ENCODE assay signal across 9 cellular contexts in the genomic region with DNA sequence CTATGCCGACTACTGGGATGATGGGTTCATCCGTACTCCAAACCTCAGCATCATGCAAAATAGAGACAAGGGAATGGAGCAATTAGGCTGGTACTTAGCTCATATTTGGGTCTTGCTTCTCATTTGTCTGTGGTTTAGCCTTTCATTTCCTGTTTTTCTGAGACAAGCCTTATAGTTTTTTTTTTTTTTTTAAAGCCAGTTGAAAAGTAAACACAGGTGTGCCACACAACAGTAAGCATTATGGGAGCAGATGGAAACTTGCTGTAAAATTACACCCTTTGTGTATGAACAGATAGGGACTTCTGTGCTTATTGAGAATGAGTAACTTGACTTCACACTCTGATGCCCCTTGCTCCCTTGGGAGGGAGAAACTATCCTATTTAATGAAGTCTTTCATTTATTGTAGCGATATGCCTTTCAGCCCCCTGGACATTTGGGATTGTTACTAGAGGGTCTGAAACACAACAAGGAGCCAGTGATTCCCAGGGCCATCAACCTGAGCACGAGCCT. TPM values are rescaled to one million over a fixed set of nuclear protein-coding genes. Genes with fewer than 3 reads are reported as not detected.
DNase-seq lines count a peak whose midpoint lies in the region; ATAC-seq and TF ChIP-seq lines count a peak whose summit lies in the region.
"Had no signal": no experiment of that assay in that cellular context is flagged by ENCODE, and none has a peak within 500 bp of the region (broad histone marks: within the 10 kb centered on the region; RNA-seq: fewer than 3 reads in every experiment).

No MANE protein-coding gene starts in this region.

- H3K36me3 ChIP-seq in mucosa of descending colon (ENCODE audit: low read depth) (no peaks in the 10 kb centered on the region), GM23248 (ENCODE audit: low read depth) (no peaks in the 10 kb centered on the region)

- in situ Hi-C loops in GM23248 (cut with MboI) = no loop called here

- peaks cover 14% of the 10 kb centered on the region for H3K4me1 Mint-ChIP-seq in mesothelial cell of epicardium

- H3K9me3 ChIP-seq in mucosa of descending colon (no peaks in the 10 kb centered on the region), GM23248 (ENCODE audit: low read depth) (no peaks in the 10 kb centered on the region)

- no peak overlapping the region for H3K9ac ChIP-seq in GM23248

- H3K4me1 ChIP-seq in mucosa of descending colon (ENCODE audit: low read depth) = peaks cover 51% of the 10 kb centered on the region
- no peaks in the 10 kb centered on the region for H3K4me1 ChIP-seq in GM23248 (ENCODE audit: insufficient read depth)

- H2AFZ ChIP-seq in GM23248 = no peak overlapping the region

- no peaks in the 10 kb centered on the region for H3K36me3 Mint-ChIP-seq in mesothelial cell of epicardium

- no peak overlapping the region for H3K4me3 ChIP-seq in mucosa of descending colon
- no peak overlapping the region for H3K4me3 ChIP-seq in GM23248

- 74 to 76% methylated on average over 4 of the region's 4 CpGs for WGBS in GM23248 (ENCODE audit: low coverage in 1 of 2, low lambda C conversion rate in 2 of 2, missing lambda C conversion rate in 2 of 2), 2 experiments

- no peaks in the 10 kb centered on the region for H3K9me2 ChIP-seq in GM23248 (ENCODE audit: insufficient read depth)

- TF ChIP-seq CTCF in mucosa of descending colon (IDR thresholded peaks at IDR 0.05) = no peak
- no peak for TF ChIP-seq CTCF in mesothelial cell of epicardium (IDR thresholded peaks at IDR 0.05; ENCODE audit: unreplicated experiment)

- no peak overlapping the region for H3K4me3 Mint-ChIP-seq in mesothelial cell of epicardium

- no peak overlapping the region for H3K4me2 ChIP-seq in GM23248 (ENCODE audit: unreplicated experiment)

- no peaks in the 10 kb centered on the region for H3K79me2 ChIP-seq in GM23248 (ENCODE audit: insufficient read depth)

- no peak overlapping the region for H3K27ac Mint-ChIP-seq in mesothelial cell of epicardium

- intact Hi-C loops in mucosa of descending colon (cut with DNase I, micrococcal nuclease) = no loop called here

- H3F3A ChIP-seq in GM23248 (ENCODE audit: insufficient read depth) = no peaks in the 10 kb centered on the region

- no peak overlapping the region for H3K27ac ChIP-seq in GM23248

- ATAC-seq in GM18870 (IDR thresholded peaks at IDR 0.05; ENCODE audit: unreplicated experiment) (peak; percentile 76), HG02938 (IDR thresholded peaks at IDR 0.05; ENCODE audit: unreplicated experiment) (peak; percentile 67), mucosa of descending colon (peak; percentile 81)
- ATAC-seq: right cardiac atrium had no signal

- H3K27me3 Mint-ChIP-seq in mesothelial cell of epicardium (ENCODE audit: low read depth) = no peaks in the 10 kb centered on the region

- DNase-seq in NCI-H187 treated with DMSO at 0.1 percent for 48 hours (lab: John Stamatoyannopoulos, UW) = peak; percentile 93
- peak in 1 of 3 donors; percentile 51 for DNase-seq in mucosa of descending colon
- DNase-seq in GM23248 = no peak
- no peak for DNase-seq in mesothelial cell of epicardium (ENCODE audit: low spot score in 2 of 2, unreplicated experiment in 2 of 2)
- no peak for DNase-seq in DMS79 (lab: John Stamatoyannopoulos, UW)
- DNase-seq in EL = no peak
- DNase-seq: right cardiac atrium had no signal

- H3K9me3 Mint-ChIP-seq in mesothelial cell of epicardium = no peaks in the 10 kb centered on the region

- no peaks in the 10 kb centered on the region for H4K20me1 ChIP-seq in GM23248 (ENCODE audit: insufficient read depth)

- H3K27me3 ChIP-seq in GM23248 (replicated peaks; ENCODE audit: insufficient read depth) = peaks cover 17% of the 10 kb centered on the region

RNA-seq across cellular contexts. Expression of a gene that starts 13.7 kb away (rescaled TPM):
- total RNA-seq in mucosa of descending colon (10 to 100 TPM; 15.1 to 41.1 (median 27.1) TPM), mesothelial cell of epicardium (1.3 to 1.8 TPM (median 1.5 TPM) in 3 replicates)
- not detected in 2 replicates for total RNA-seq in GM23248 (2014; rRNA removed; shearing (Covaris generic))
- not detected in 2 replicates for polyA plus RNA-seq in GM23248 (2016; fragmentation: Nextera tagmentation; extraction: Ambion mirVana)
- total RNA-seq: right cardiac atrium had no signal
- polyA plus RNA-seq: right cardiac atrium had no signal
